Comparison of ENCODE assay signal across 11 cellular contexts in genomic region chr6:132750455-132751248, GRCh38. TPM values are rescaled to one million over a fixed set of nuclear protein-coding genes. Genes with fewer than 3 reads are reported as not detected.
DNase-seq lines count a peak whose midpoint lies in the region; ATAC-seq and TF ChIP-seq lines count a peak whose summit lies in the region.
"Had no signal": no experiment of that assay in that cellular context is flagged by ENCODE, and none has a peak within 500 bp of the region (broad histone marks: within the 10 kb centered on the region; RNA-seq: fewer than 3 reads in every experiment).

No MANE protein-coding gene starts in this region.

- intact Hi-C loops in MCF 10A (cut with micrococcal nuclease) = no loop called here

- TF ChIP-seq CTCF in MCF 10A (IDR thresholded peaks at IDR 0.05; ENCODE audit: unreplicated experiment) = no peak
- TF ChIP-seq CTCF in hepatocyte (IDR thresholded peaks at IDR 0.05; ENCODE audit: poor library complexity) = no peak

- POLR2A ChIA-PET in MCF 10A (lab: Yijun Ruan, JAX) = interaction anchor here (0.6 kb wide), 2 partner anchors 12 to 20 kb away, joined by 3 read pairs; no protein-coding TSS in a partner anchor

- H3K4me3 Mint-ChIP-seq in activated T-cell treated with anti-CD3 and anti-CD28 coated beads, Interleukin-2, amount 50 U/mL, for 72 hours = peak overlapping the region in 1 of 2 donors; percentile 61
- no peak overlapping the region for H3K4me3 Mint-ChIP-seq in MCF 10A (ENCODE audit: unreplicated experiment)

- no peaks in the 10 kb centered on the region for H3K9me3 ChIP-seq in hepatocyte (ENCODE audit: low read depth)
- H3K9me3 ChIP-seq: A549 had no signal

- ATAC-seq in activated T-cell treated with anti-CD3 and anti-CD28 coated beads, Interleukin-2, amount 50 U/mL, for 72 hours (replicated peaks in 1 of 2) = no peak
- ATAC-seq in GM21723 (IDR thresholded peaks at IDR 0.05; ENCODE audit: unreplicated experiment) (peak; percentile 90), HG03378 (IDR thresholded peaks at IDR 0.05; ENCODE audit: unreplicated experiment) (peak; percentile 86)
- ATAC-seq: A549 had no signal

- no peaks in the 10 kb centered on the region for H3K27me3 ChIP-seq in hepatocyte

- peak overlapping the region; percentile 69 for H3K27ac Mint-ChIP-seq in activated T-cell treated with anti-CD3 and anti-CD28 coated beads, Interleukin-2, amount 50 U/mL, for 72 hours
- no peak overlapping the region for H3K27ac Mint-ChIP-seq in MCF 10A (ENCODE audit: low read depth, unreplicated experiment)

- no peak overlapping the region for H3K27ac ChIP-seq in hepatocyte
- H3K27ac ChIP-seq: A549, parathyroid adenoma had no signal

- CTCF ChIA-PET in MCF 10A (lab: Yijun Ruan, JAX) = interaction anchor here (0.7 kb wide), 2 partner anchors 9 to 58 kb away, joined by 3 to 7 read pairs; no protein-coding TSS in a partner anchor

- no peaks in the 10 kb centered on the region for H3K36me3 ChIP-seq in hepatocyte (replicated peaks; ENCODE audit: insufficient read depth, low read depth)

- DNase-seq in activated T-cell treated with anti-CD3 and anti-CD28 coated beads, Interleukin-2, amount 50 U/mL, for 72 hours = no peak
- DNase-seq in activated T-cell treated with anti-CD3 and anti-CD28 coated beads for 4 hours = no peak
- peak; percentile 12 for DNase-seq in renal cortical epithelial cell (ENCODE audit: low read depth)
- no peak for DNase-seq in MCF 10A (ENCODE audit: unreplicated experiment)
- no peak for DNase-seq in Ammon's horn (ENCODE audit: low spot score)
- DNase-seq in hepatocyte (ENCODE audit: low spot score) = no peak
- DNase-seq: activated CD4-positive, alpha-beta T cell treated with anti-CD3 and anti-CD28 coated beads, Interleukin-2, amount 50 U/mL, for 4 hours had no signal

- no peaks in the 10 kb centered on the region for H3K27me3 Mint-ChIP-seq in activated T-cell treated with anti-CD3 and anti-CD28 coated beads, Interleukin-2, amount 50 U/mL, for 72 hours (ENCODE audit: low read depth)
- H3K27me3 Mint-ChIP-seq in MCF 10A (ENCODE audit: insufficient read depth, unreplicated experiment) = no peaks in the 10 kb centered on the region

- H4K20me1 ChIP-seq in hepatocyte (ENCODE audit: insufficient read depth, poor library complexity, severe bottlenecking) = no peaks in the 10 kb centered on the region

- peaks cover 9 to 12% of the 10 kb centered on the region in 2 donors for H3K36me3 Mint-ChIP-seq in activated T-cell treated with anti-CD3 and anti-CD28 coated beads, Interleukin-2, amount 50 U/mL, for 72 hours (ENCODE audit: insufficient read depth in 2 of 2)
- H3K36me3 Mint-ChIP-seq in MCF 10A (ENCODE audit: insufficient read depth, unreplicated experiment) = no peaks in the 10 kb centered on the region

- no peak overlapping the region for H2AFZ ChIP-seq in hepatocyte
- H2AFZ ChIP-seq: parathyroid adenoma had no signal

- no TSS peak for BruUV-seq in MCF 10A (replicated peaks; lab: Mats Ljungman, UMichigan)

- 78% methylated on average over 8 of the region's 8 CpGs for WGBS in hepatocyte (ENCODE audit: low lambda C conversion rate, missing lambda C conversion rate)

- H3K9me3 Mint-ChIP-seq in activated T-cell treated with anti-CD3 and anti-CD28 coated beads, Interleukin-2, amount 50 U/mL, for 72 hours = peaks cover 0 to 3% of the 10 kb centered on the region in 2 donors
- no peaks in the 10 kb centered on the region for H3K9me3 Mint-ChIP-seq in MCF 10A (ENCODE audit: unreplicated experiment)

- no peak overlapping the region for H3K4me3 ChIP-seq in hepatocyte
- H3K4me3 ChIP-seq: A549 had no signal

- no peaks in the 10 kb centered on the region for H3K4me1 ChIP-seq in hepatocyte (ENCODE audit: insufficient read depth)
- H3K4me1 ChIP-seq: A549, parathyroid adenoma had no signal

- H3K79me2 ChIP-seq in hepatocyte = no peaks in the 10 kb centered on the region
- H3K79me2 ChIP-seq: parathyroid adenoma had no signal

- H3K9me2 ChIP-seq in hepatocyte (replicated peaks; ENCODE audit: insufficient read depth) = no peaks in the 10 kb centered on the region

- H3K4me1 Mint-ChIP-seq in activated T-cell treated with anti-CD3 and anti-CD28 coated beads, Interleukin-2, amount 50 U/mL, for 72 hours (ENCODE audit: low read depth) = peaks cover 37% of the 10 kb centered on the region
- H3K4me1 Mint-ChIP-seq in MCF 10A (ENCODE audit: insufficient read depth, unreplicated experiment) = peaks cover 14% of the 10 kb centered on the region

- no peak overlapping the region for H3K4me2 ChIP-seq in hepatocyte
- H3K4me2 ChIP-seq: A549 had no signal

RNA-seq across cellular contexts. Expression of gene VNN2, which starts 7.1 kb away (rescaled TPM):
- total RNA-seq in activated T-cell treated with anti-CD3 and anti-CD28 coated beads, Interleukin-2, amount 50 U/mL, for 72 hours = 10 to 100 TPM; 14.4 to 16.6 TPM
- total RNA-seq in renal cortical epithelial cell = 1.5 and 6.9 TPM in 2 replicates
- not detected in 2 replicates for total RNA-seq in MCF 10A (2022)
- 4.0 and 6.8 TPM in 2 replicates for total RNA-seq in hepatocyte
- polyA plus RNA-seq in hepatocyte = 1.1 and 1.9 TPM in 2 replicates
- polyA plus RNA-seq: A549 had no signal

RNA-seq across cellular contexts. Expression of gene VNN1, which starts 36.8 kb away (rescaled TPM):
- total RNA-seq in activated T-cell treated with anti-CD3 and anti-CD28 coated beads, Interleukin-2, amount 50 U/mL, for 72 hours = not detected
- total RNA-seq in renal cortical epithelial cell (2.2 and 4.5 TPM in 2 replicates), MCF 10A (2022) (3.5 and 5.4 TPM in 2 replicates), hepatocyte (1.2 and 1.4 TPM in 2 replicates)
- 0.46 and 0.93 TPM in 2 replicates for polyA plus RNA-seq in hepatocyte

RNA-seq across cellular contexts. Expression of gene SLC18B1, which starts 47.8 kb away (rescaled TPM):
- 1 to 10 TPM; 5.1 to 6.9 TPM for total RNA-seq in activated T-cell treated with anti-CD3 and anti-CD28 coated beads, Interleukin-2, amount 50 U/mL, for 72 hours
- 23.1 and 25.4 TPM in 2 replicates for total RNA-seq in renal cortical epithelial cell
- 19.5 and 21.0 TPM in 2 replicates for total RNA-seq in MCF 10A (2022)
- 27.3 and 28.8 TPM in 2 replicates for total RNA-seq in hepatocyte
- 10.6 and 20.0 TPM in 2 replicates for polyA plus RNA-seq in hepatocyte

Comparison
In these comparisons a context has a peak if more than half of its experiments do, and no peak if none do; other contexts are left out.
1. ATAC-seq: peak in GM21723 (single experiment) and HG03378 (single experiment); none in activated T-cell treated with anti-CD3 and anti-CD28 coated beads, Interleukin-2, amount 50 U/mL, for 72 hours (0 of 2).